2 cellular contexts compared by ENCODE assay signal in the genomic region with DNA sequence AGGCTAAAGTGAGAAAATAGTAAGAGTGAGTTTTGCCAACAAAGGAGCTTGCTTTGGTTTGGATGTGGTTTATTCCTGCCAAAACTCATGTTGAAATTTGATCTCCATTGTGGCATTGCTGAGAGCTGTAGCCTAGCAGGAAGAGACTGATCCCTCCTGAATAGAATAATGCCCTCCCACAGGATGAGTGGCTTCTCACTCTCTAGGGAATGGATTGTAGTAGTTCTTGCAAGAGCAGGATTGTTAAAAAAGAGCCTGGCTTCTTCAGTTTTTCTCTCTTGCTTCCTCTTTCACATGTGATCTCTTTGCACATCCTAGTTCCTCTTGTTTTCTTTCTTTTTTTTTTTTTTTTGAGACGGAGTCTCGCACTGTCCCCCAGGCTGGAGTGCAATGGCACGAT.
TF ChIP-seq lines count a peak whose summit lies in the region.

No MANE protein-coding gene starts in this region.

TF ChIP-seq in SK-N-SH treated with all-trans-retinoic acid at 6 μM for 48 hours, 23 proteins besides CTCF, POLR2A, EP300 and RAD21 (continued from another document):
- TF ChIP-seq, protein P1, sequence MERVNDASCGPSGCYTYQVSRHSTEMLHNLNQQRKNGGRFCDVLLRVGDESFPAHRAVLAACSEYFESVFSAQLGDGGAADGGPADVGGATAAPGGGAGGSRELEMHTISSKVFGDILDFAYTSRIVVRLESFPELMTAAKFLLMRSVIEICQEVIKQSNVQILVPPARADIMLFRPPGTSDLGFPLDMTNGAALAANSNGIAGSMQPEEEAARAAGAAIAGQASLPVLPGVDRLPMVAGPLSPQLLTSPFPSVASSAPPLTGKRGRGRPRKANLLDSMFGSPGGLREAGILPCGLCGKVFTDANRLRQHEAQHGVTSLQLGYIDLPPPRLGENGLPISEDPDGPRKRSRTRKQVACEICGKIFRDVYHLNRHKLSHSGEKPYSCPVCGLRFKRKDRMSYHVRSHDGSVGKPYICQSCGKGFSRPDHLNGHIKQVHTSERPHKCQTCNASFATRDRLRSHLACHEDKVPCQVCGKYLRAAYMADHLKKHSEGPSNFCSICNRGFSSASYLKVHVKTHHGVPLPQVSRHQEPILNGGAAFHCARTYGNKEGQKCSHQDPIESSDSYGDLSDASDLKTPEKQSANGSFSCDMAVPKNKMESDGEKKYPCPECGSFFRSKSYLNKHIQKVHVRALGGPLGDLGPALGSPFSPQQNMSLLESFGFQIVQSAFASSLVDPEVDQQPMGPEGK (CRISPR knock-in tag; IDR thresholded peaks at IDR 0.05; ENCODE audit: borderline replicate concordance) = no peak
- TF ChIP-seq BACH2 (CRISPR knock-in tag; IDR thresholded peaks at IDR 0.05; ENCODE audit: borderline replicate concordance) (no peak), ZFP3 (CRISPR knock-in tag; IDR thresholded peaks at IDR 0.05) (no peak)

TF ChIP-seq in SK-N-SH, 30 proteins besides CTCF, POLR2A, EP300 and RAD21 (continued from another document):
- TF ChIP-seq, protein P2, sequence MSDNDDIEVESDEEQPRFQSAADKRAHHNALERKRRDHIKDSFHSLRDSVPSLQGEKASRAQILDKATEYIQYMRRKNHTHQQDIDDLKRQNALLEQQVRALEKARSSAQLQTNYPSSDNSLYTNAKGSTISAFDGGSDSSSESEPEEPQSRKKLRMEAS (IDR thresholded peaks at IDR 0.05; ENCODE audit: low read depth) = no peak
- TF ChIP-seq POLR2AphosphoS5 (IDR thresholded peaks at IDR 0.05; ENCODE audit: low read depth, low read length) (no peak), MEF2A (IDR thresholded peaks at IDR 0.05; ENCODE audit: borderline replicate concordance, low read depth) (no peak), TEAD4 (IDR thresholded peaks at IDR 0.05; ENCODE audit: borderline replicate concordance, insufficient read depth) (no peak), TAF1 (IDR thresholded peaks at IDR 0.05; ENCODE audit: borderline replicate concordance, low read depth, low read length) (no peak), ELF1 (IDR thresholded peaks at IDR 0.05) (no peak)
